1 cellular context compared by ENCODE assay signal in genomic region chr1:247070645-247071044, GRCh38.
A peak's percentile ranks its signal among the peaks of the same experiment; 100 is the strongest.
TF ChIP-seq lines count a peak whose summit lies in the region.

No MANE protein-coding gene starts in this region.

TF ChIP-seq in K562, 482 proteins besides CTCF, POLR2A, EP300 and RAD21 (continued from another document):
- TF ChIP-seq AFF1 (IDR thresholded peaks at IDR 0.05; ENCODE audit: low read depth in 1 of 2, partially characterized antibody in 2 of 2), result peak in 1 of 2 experiments; percentile 100
- TF ChIP-seq TRIM24 (IDR thresholded peaks at IDR 0.05), result peak; percentile 7 to 30; a peak in 2 of 4 replicates
- no peak for TF ChIP-seq THAP12 (CRISPR knock-in tag; IDR thresholded peaks at IDR 0.05)
TF ChIP-seq in K562: peak in this region for 4.
